8 cellular contexts compared by ENCODE assay signal in genomic region chr6:38487423-38487822, GRCh38.
"Had no signal": no experiment of that assay in that cellular context is flagged by ENCODE, and none has a peak within 500 bp of the region (broad histone marks: within the 10 kb centered on the region; RNA-seq: fewer than 3 reads in every experiment).

No MANE protein-coding gene starts in this region.

- H3K27ac Mint-ChIP-seq: GM23338, HFFc6, IgD-negative memory B cell had no signal

- H2AFZ ChIP-seq: GM23338 had no signal

- H3K4me3 ChIP-seq: GM23338 had no signal

- H3K27ac ChIP-seq: HL-60 had no signal

- H3K9me3 Mint-ChIP-seq: GM23338, H9, HFFc6, IgD-negative memory B cell had no signal

- DNase-seq: H9, HCEC 1CT, HFFc6, KBM-7 had no signal

- H3K27me3 Mint-ChIP-seq: IgD-negative memory B cell had no signal

- H3K4me3 Mint-ChIP-seq: GM23338, H9, HFFc6, IgD-negative memory B cell had no signal

- H3K36me3 Mint-ChIP-seq: IgD-negative memory B cell had no signal

- ATAC-seq: GM23338, HepG2 had no signal

- H3K4me1 Mint-ChIP-seq: GM23338, H9 had no signal

- H3K4me2 ChIP-seq: GM23338 had no signal
